ENCODE assay signal across 20 cellular contexts in the genomic region with DNA sequence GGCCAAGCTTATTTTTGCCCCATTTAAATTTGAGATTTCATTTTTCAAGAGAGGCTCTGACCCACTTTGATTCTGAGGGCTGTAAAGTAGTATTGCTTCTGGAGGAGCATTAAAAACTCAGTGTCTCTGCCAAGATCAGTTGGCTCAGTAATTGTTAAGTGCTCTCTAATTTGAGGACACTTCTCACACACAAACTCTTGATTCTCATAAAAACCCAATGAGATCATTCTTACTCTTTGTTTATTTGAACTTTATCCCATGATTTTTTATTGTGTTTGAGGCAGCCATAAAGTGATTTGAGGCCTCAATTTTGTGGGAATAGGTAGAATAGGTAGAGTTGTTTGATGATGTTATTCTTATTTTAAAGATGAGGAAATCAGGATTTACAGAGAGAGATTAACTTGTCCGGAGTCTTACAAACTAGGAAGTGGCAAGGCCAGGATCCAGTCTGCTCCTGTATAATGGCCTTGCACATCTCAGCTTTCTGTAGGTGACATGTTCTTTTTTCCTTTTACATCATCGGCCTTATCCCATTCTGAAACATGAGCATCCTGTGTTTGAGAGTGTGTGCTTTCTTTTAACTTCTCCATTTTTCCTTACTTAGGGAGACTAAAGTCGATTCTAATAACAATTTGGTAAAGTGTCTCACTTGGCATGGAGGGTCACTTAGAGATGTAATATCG.
DNase-seq lines count a peak whose midpoint lies in the region; ATAC-seq, FAIRE-seq and TF ChIP-seq lines count a peak whose summit lies in the region.
"Had no signal": no experiment of that assay in that cellular context is flagged by ENCODE, and none has a peak within 500 bp of the region (broad histone marks: within the 10 kb centered on the region; RNA-seq: fewer than 3 reads in every experiment).

No MANE protein-coding gene starts in this region.

- peak overlapping the region; percentile 10 for H3K27ac ChIP-seq in lower lobe of right lung
- H3K27ac ChIP-seq in transverse colon, result peak overlapping the region; percentile 56 to 63 (median 58)
- H3K27ac ChIP-seq: BLaER1, HL-60, SJCRH30 had no signal

- 41% methylated on average over 4 of the region's 4 CpGs for WGBS in transverse colon (ENCODE audit: low coverage in 1 of 2), 2 donors

- no peaks in the 10 kb centered on the region for H3K36me3 Mint-ChIP-seq in MCF 10A (ENCODE audit: insufficient read depth, unreplicated experiment)
- H3K36me3 Mint-ChIP-seq: activated naive CD8-positive, alpha-beta T cell treated with anti-CD3 and anti-CD28 coated beads, Interleukin-2, amount 10 ng/mL, durations not matched to agents 7 days and 5 days had no signal

- no TSS peak for BruUV-seq in MCF 10A (replicated peaks; lab: Mats Ljungman, UMichigan)

- no peak overlapping the region for H3K4me3 Mint-ChIP-seq in MCF 10A (ENCODE audit: unreplicated experiment)
- H3K4me3 Mint-ChIP-seq: activated naive CD8-positive, alpha-beta T cell treated with anti-CD3 and anti-CD28 coated beads, Interleukin-2, amount 10 ng/mL, durations not matched to agents 7 days and 5 days had no signal

- H3K9me3 ChIP-seq in lower lobe of right lung (no peaks in the 10 kb centered on the region), transverse colon (no peaks in the 10 kb centered on the region)
- H3K9me3 ChIP-seq: BLaER1, SJCRH30 had no signal

- H3K4me3 ChIP-seq in lower lobe of right lung (no peak overlapping the region), transverse colon (no peak overlapping the region)
- H3K4me3 ChIP-seq: BLaER1, SJCRH30 had no signal

- ATAC-seq in lower lobe of right lung, result peak; percentile 41 to 89
- ATAC-seq in GM21576 (IDR thresholded peaks at IDR 0.05; ENCODE audit: unreplicated experiment), result no peak
- ATAC-seq in HG02763 (IDR thresholded peaks at IDR 0.05; ENCODE audit: unreplicated experiment), result no peak

- TF ChIP-seq CTCF in lower lobe of right lung (IDR thresholded peaks at IDR 0.05) (no peak), transverse colon (IDR thresholded peaks at IDR 0.05) (no peak), MCF 10A (IDR thresholded peaks at IDR 0.05; ENCODE audit: unreplicated experiment) (no peak)

- no peaks in the 10 kb centered on the region for H3K4me1 Mint-ChIP-seq in MCF 10A (ENCODE audit: insufficient read depth, unreplicated experiment)

- H3K27me3 ChIP-seq in lower lobe of right lung (ENCODE audit: low read depth), result no peaks in the 10 kb centered on the region
- H3K27me3 ChIP-seq in transverse colon, result no peaks in the 10 kb centered on the region
- H3K27me3 ChIP-seq: BLaER1, SJCRH30 had no signal

- no peaks in the 10 kb centered on the region for H3K9me3 Mint-ChIP-seq in MCF 10A (ENCODE audit: unreplicated experiment)
- H3K9me3 Mint-ChIP-seq: activated naive CD8-positive, alpha-beta T cell treated with anti-CD3 and anti-CD28 coated beads, Interleukin-2, amount 10 ng/mL, durations not matched to agents 7 days and 5 days had no signal

- in situ Hi-C loops in transverse colon (cut with MboI; ENCODE audit: low pct_ligation_motif_present in 1 of 4, low pct_unique_long_range_greater_than_20kb in 1 of 4, low sequenced_read_pairs in 3 of 4), result no loop called here

- no peaks in the 10 kb centered on the region for H3K27me3 Mint-ChIP-seq in MCF 10A (ENCODE audit: insufficient read depth, unreplicated experiment)

- TF ChIP-seq EP300 in transverse colon (IDR thresholded peaks at IDR 0.05; ENCODE audit: low read depth), result no peak

- CTCF ChIA-PET in MCF 10A (lab: Yijun Ruan, JAX), result no interaction called here

- peak; percentile 4 for DNase-seq in NCI-H1436 (lab: John Stamatoyannopoulos, UW)
- no peak for DNase-seq in NCI-H1436 treated with DMSO at 0.1 percent for 48 hours (lab: John Stamatoyannopoulos, UW)
- DNase-seq in lower lobe of right lung, result no peak
- no peak for DNase-seq in transverse colon
- no peak for DNase-seq in MCF 10A (ENCODE audit: unreplicated experiment)
- DNase-seq: activated naive CD8-positive, alpha-beta T cell treated with anti-CD3 and anti-CD28 coated beads, Interleukin-2, amount 10 ng/mL, durations not matched to agents 7 days and 5 days; effector memory CD4-positive, alpha-beta T cell; hypothalamus; NCI-H446; occipital lobe; SJCRH30; stimulated activated CD4-positive, alpha-beta T cell treated with anti-CD3 and anti-CD28 coated beads, Interleukin-4, amount 100 ng/mL, for 1 hour had no signal

- H3K27ac Mint-ChIP-seq in MCF 10A (ENCODE audit: low read depth, unreplicated experiment), result no peak overlapping the region
- H3K27ac Mint-ChIP-seq: activated naive CD8-positive, alpha-beta T cell treated with anti-CD3 and anti-CD28 coated beads, Interleukin-2, amount 10 ng/mL, durations not matched to agents 7 days and 5 days had no signal

- no peak for TF ChIP-seq POLR2A in transverse colon (IDR thresholded peaks at IDR 0.05)

- POLR2A ChIA-PET in MCF 10A (lab: Yijun Ruan, JAX), result no interaction called here

- peaks cover 22% of the 10 kb centered on the region for H3K4me1 ChIP-seq in lower lobe of right lung
- H3K4me1 ChIP-seq in transverse colon, result peaks cover 25 to 66% (median 41%) of the 10 kb centered on the region in 4 donors
- H3K4me1 ChIP-seq: SJCRH30 had no signal

- intact Hi-C loops in lower lobe of right lung (cut with DNase I) (no loop called here), transverse colon (cut with DNase I; ENCODE audit: low total_unique reads) (no loop called here), MCF 10A (cut with micrococcal nuclease) (no loop called here)

- H3K36me3 ChIP-seq in lower lobe of right lung, result no peaks in the 10 kb centered on the region
- H3K36me3 ChIP-seq in transverse colon, result no peaks in the 10 kb centered on the region
- H3K36me3 ChIP-seq: BLaER1, SJCRH30 had no signal

- peak; percentile 51 for FAIRE-seq in colon (lab: Jason Lieb, UNC)
- FAIRE-seq: bronchial epithelial cell, D721Med, GM12892 had no signal

Comparison
In these comparisons a context has a peak if more than half of its experiments do, and no peak if none do; other contexts are left out.
1. ATAC-seq: peak in lower lobe of right lung (2 of 2); none in GM21576 (single experiment) and HG02763 (single experiment).